1 cellular context compared by ENCODE assay signal in genomic region chr3:61688307-61688695, GRCh38.
TF ChIP-seq lines count a peak whose summit lies in the region.

No MANE protein-coding gene starts in this region.

TF ChIP-seq in H1, 55 proteins besides CTCF, POLR2A, EP300 and RAD21:
- TF ChIP-seq NRF1 (IDR thresholded peaks at IDR 0.05; ENCODE audit: low read depth, low read length), result no peak
- no peak for TF ChIP-seq BCL11A (IDR thresholded peaks at IDR 0.05; ENCODE audit: low read depth in 2 of 2, low read length in 2 of 2)
- no peak for TF ChIP-seq SIX5 (IDR thresholded peaks at IDR 0.05; ENCODE audit: low read depth, low read length)
- no peak for TF ChIP-seq SRF (IDR thresholded peaks at IDR 0.05; ENCODE audit: low read depth, low read length)
- TF ChIP-seq TEAD4 (IDR thresholded peaks at IDR 0.05; ENCODE audit: low read depth, low read length), result peak; percentile 51; the same call in 1 of the 2 replicates
- TF ChIP-seq RNF2 (IDR thresholded peaks at IDR 0.05; ENCODE audit: borderline replicate concordance, low read depth, low read length, missing control alignments, poor library complexity, severe bottlenecking), result no peak
- no peak for TF ChIP-seq USF2 (IDR thresholded peaks at IDR 0.05; ENCODE audit: low read length)
- TF ChIP-seq KDM5A (IDR thresholded peaks at IDR 0.05; ENCODE audit: low read length), result no peak
- peak; percentile 98 for TF ChIP-seq NANOG (IDR thresholded peaks at IDR 0.05; ENCODE audit: insufficient read depth, low read depth, low read length, poor library complexity, severe bottlenecking)
- TF ChIP-seq ATF3 (IDR thresholded peaks at IDR 0.05; ENCODE audit: insufficient read depth, low read depth, low read length), result no peak
- TF ChIP-seq SP2 (IDR thresholded peaks at IDR 0.05; ENCODE audit: low read length), result no peak
- TF ChIP-seq CBX8 (IDR thresholded peaks at IDR 0.05; ENCODE audit: borderline replicate concordance, low read depth, low read length), result no peak
- TF ChIP-seq TBP (IDR thresholded peaks at IDR 0.05; ENCODE audit: low read depth, low read length), result no peak; the same call in 1 of the 2 replicates
- TF ChIP-seq KDM4A (IDR thresholded peaks at IDR 0.05; ENCODE audit: low read depth, low read length, severe bottlenecking), result no peak
- no peak for TF ChIP-seq GABPA (IDR thresholded peaks at IDR 0.05; ENCODE audit: borderline replicate concordance, insufficient read depth, low read length)
- TF ChIP-seq CBX5 (IDR thresholded peaks at IDR 0.05; ENCODE audit: low read depth, low read length), result no peak
- no peak for TF ChIP-seq TAF7 (optimal IDR thresholded peaks at IDR 0.05; ENCODE audit: borderline replicate concordance, low read depth, low read length)
- TF ChIP-seq TAF1 (IDR thresholded peaks at IDR 0.05; ENCODE audit: low read depth, low read length), result no peak
- no peak for TF ChIP-seq SIRT6 (IDR thresholded peaks at IDR 0.05; ENCODE audit: low read length)
- no peak for TF ChIP-seq ZNF274 (IDR thresholded peaks at IDR 0.05; ENCODE audit: borderline replicate concordance, extremely low read depth, low read length)
- TF ChIP-seq SUZ12 (IDR thresholded peaks at IDR 0.05; ENCODE audit: low read length), result no peak
- TF ChIP-seq ATF2 (IDR thresholded peaks at IDR 0.05; ENCODE audit: low read length), result peak; percentile 91
- no peak; the same call in 1 of the 2 replicates for TF ChIP-seq CHD1 (IDR thresholded peaks at IDR 0.05; ENCODE audit: low read depth, low read length)
- no peak for TF ChIP-seq EGR1 (IDR thresholded peaks at IDR 0.05; ENCODE audit: borderline replicate concordance, low read depth, low read length)
- TF ChIP-seq CHD7 (IDR thresholded peaks at IDR 0.05; ENCODE audit: insufficient replicate concordance, low read length), result peak; percentile 33
- TF ChIP-seq POLR2AphosphoS5 (IDR thresholded peaks at IDR 0.05; ENCODE audit: low read depth, low read length), result no peak
- TF ChIP-seq CEBPB (IDR thresholded peaks at IDR 0.05; ENCODE audit: low read depth, low read length), result no peak
- TF ChIP-seq CHD2 (IDR thresholded peaks at IDR 0.05; ENCODE audit: low read length), result no peak; the same call in 1 of the 2 replicates
- peak; percentile 96 for TF ChIP-seq CTBP2 (IDR thresholded peaks at IDR 0.05; ENCODE audit: borderline replicate concordance, insufficient read depth, insufficient read length, low read length)
- TF ChIP-seq ASH2L (IDR thresholded peaks at IDR 0.05; ENCODE audit: low read length), result peak; percentile 52
- no peak for TF ChIP-seq JUND (IDR thresholded peaks at IDR 0.05; ENCODE audit: low read length)
- TF ChIP-seq PHF8 (conservative IDR thresholded peaks at IDR 0.05; ENCODE audit: low read depth, low read length), result no peak
- peak; percentile 69 to 97 for TF ChIP-seq HDAC2 (IDR thresholded peaks at IDR 0.05; ENCODE audit: borderline replicate concordance in 1 of 2, low read depth in 2 of 2, low read length in 2 of 2)
- no peak for TF ChIP-seq BRCA1 (IDR thresholded peaks at IDR 0.05; ENCODE audit: low read depth, low read length)
- TF ChIP-seq SIN3A (conservative IDR thresholded peaks at IDR 0.05 in 1 of 2, IDR thresholded peaks at IDR 0.05 in 1 of 2; ENCODE audit: low read depth in 1 of 2, low read length in 2 of 2), result peak; percentile 85 to 88; a peak in 2 of 4 replicates
- no peak for TF ChIP-seq RFX5 (IDR thresholded peaks at IDR 0.05; ENCODE audit: borderline replicate concordance, low read depth, low read length)
- TF ChIP-seq GTF2F1 (IDR thresholded peaks at IDR 0.05; ENCODE audit: borderline replicate concordance, low read depth, low read length), result no peak
- no peak for TF ChIP-seq JUN (IDR thresholded peaks at IDR 0.05; ENCODE audit: low read depth, low read length)
- TF ChIP-seq HDAC6 (IDR thresholded peaks at IDR 0.05; ENCODE audit: low read depth, low read length), result no peak
- no peak for TF ChIP-seq MAFK (IDR thresholded peaks at IDR 0.05; ENCODE audit: low read depth, low read length)
- 0 out of 2 replicates have a peak, but pooled peaks have one; percentile 43 for TF ChIP-seq POU5F1 (IDR thresholded peaks at IDR 0.05; ENCODE audit: low read depth, low read length)
- peak; percentile 50 for TF ChIP-seq CREB1 (IDR thresholded peaks at IDR 0.05)
- no peak; the same call in 1 of the 2 replicates for TF ChIP-seq KDM1A (IDR thresholded peaks at IDR 0.05; ENCODE audit: borderline replicate concordance, low read length)
- no peak for TF ChIP-seq RBBP5 (IDR thresholded peaks at IDR 0.05; ENCODE audit: borderline replicate concordance, low read depth, low read length)
- TF ChIP-seq BACH1 (IDR thresholded peaks at IDR 0.05; ENCODE audit: low read length), result no peak
- 0 out of 2 replicates have a peak, but pooled peaks have one; percentile 16 for TF ChIP-seq E2F6 (IDR thresholded peaks at IDR 0.05)
- no peak for TF ChIP-seq EZH2 (IDR thresholded peaks at IDR 0.05; ENCODE audit: low read depth, low read length, severe bottlenecking)
- 0 out of 2 replicates have a peak, but pooled peaks have one; percentile 79 for TF ChIP-seq SP4 (IDR thresholded peaks at IDR 0.05; ENCODE audit: low read length)
- no peak for TF ChIP-seq MAX (IDR thresholded peaks at IDR 0.05)
- peak; percentile 40 for TF ChIP-seq SAP30 (IDR thresholded peaks at IDR 0.05; ENCODE audit: insufficient read depth, insufficient replicate concordance, low read length)
- TF ChIP-seq RXRA (IDR thresholded peaks at IDR 0.05; ENCODE audit: insufficient read depth, low read depth, low read length), result no peak
- peak; percentile 90 for TF ChIP-seq YY1 (IDR thresholded peaks at IDR 0.05; ENCODE audit: low read depth, low read length)
- TF ChIP-seq SP1 (IDR thresholded peaks at IDR 0.05; ENCODE audit: low read depth, low read length), result peak; percentile 78
- no peak for TF ChIP-seq FOSL1 (IDR thresholded peaks at IDR 0.05; ENCODE audit: insufficient read depth, low read depth, low read length)
- peak; percentile 81 for TF ChIP-seq TCF12 (IDR thresholded peaks at IDR 0.05; ENCODE audit: low read depth, low read length)
